In the genomic region with DNA sequence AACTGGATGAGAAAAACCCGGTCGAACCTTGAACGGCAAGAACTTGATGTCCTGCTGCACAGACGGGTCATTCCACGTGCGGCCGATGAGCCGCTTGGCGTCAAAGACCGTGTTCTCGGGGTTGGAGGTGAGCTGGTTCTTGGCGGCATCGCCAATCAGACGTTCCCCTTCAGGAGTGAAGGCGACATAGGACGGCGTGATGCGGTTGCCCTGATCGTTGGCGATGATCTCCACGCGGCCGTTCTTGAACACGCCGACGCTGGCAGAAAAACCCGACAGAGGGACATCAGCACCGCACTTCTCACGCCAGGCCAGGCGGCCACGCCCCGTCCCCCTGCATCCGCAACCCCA, we compare ENCODE assay signal across 1 cellular context.
TF ChIP-seq lines count a peak whose summit lies in the region.

No MANE protein-coding gene starts in this region.

TF ChIP-seq in GM12878, 131 proteins besides CTCF, POLR2A, EP300 and RAD21:
- no peak for TF ChIP-seq IKZF1 (conservative IDR thresholded peaks at IDR 0.05)
- TF ChIP-seq, protein P1, sequence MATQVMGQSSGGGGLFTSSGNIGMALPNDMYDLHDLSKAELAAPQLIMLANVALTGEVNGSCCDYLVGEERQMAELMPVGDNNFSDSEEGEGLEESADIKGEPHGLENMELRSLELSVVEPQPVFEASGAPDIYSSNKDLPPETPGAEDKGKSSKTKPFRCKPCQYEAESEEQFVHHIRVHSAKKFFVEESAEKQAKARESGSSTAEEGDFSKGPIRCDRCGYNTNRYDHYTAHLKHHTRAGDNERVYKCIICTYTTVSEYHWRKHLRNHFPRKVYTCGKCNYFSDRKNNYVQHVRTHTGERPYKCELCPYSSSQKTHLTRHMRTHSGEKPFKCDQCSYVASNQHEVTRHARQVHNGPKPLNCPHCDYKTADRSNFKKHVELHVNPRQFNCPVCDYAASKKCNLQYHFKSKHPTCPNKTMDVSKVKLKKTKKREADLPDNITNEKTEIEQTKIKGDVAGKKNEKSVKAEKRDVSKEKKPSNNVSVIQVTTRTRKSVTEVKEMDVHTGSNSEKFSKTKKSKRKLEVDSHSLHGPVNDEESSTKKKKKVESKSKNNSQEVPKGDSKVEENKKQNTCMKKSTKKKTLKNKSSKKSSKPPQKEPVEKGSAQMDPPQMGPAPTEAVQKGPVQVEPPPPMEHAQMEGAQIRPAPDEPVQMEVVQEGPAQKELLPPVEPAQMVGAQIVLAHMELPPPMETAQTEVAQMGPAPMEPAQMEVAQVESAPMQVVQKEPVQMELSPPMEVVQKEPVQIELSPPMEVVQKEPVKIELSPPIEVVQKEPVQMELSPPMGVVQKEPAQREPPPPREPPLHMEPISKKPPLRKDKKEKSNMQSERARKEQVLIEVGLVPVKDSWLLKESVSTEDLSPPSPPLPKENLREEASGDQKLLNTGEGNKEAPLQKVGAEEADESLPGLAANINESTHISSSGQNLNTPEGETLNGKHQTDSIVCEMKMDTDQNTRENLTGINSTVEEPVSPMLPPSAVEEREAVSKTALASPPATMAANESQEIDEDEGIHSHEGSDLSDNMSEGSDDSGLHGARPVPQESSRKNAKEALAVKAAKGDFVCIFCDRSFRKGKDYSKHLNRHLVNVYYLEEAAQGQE (IDR thresholded peaks at IDR 0.05; ENCODE audit: low read depth, low read length), result no peak
- no peak for TF ChIP-seq NR2C2 (IDR thresholded peaks at IDR 0.05; ENCODE audit: borderline replicate concordance, control insufficient read depth, insufficient read length, low read depth)
- TF ChIP-seq, protein P2, sequence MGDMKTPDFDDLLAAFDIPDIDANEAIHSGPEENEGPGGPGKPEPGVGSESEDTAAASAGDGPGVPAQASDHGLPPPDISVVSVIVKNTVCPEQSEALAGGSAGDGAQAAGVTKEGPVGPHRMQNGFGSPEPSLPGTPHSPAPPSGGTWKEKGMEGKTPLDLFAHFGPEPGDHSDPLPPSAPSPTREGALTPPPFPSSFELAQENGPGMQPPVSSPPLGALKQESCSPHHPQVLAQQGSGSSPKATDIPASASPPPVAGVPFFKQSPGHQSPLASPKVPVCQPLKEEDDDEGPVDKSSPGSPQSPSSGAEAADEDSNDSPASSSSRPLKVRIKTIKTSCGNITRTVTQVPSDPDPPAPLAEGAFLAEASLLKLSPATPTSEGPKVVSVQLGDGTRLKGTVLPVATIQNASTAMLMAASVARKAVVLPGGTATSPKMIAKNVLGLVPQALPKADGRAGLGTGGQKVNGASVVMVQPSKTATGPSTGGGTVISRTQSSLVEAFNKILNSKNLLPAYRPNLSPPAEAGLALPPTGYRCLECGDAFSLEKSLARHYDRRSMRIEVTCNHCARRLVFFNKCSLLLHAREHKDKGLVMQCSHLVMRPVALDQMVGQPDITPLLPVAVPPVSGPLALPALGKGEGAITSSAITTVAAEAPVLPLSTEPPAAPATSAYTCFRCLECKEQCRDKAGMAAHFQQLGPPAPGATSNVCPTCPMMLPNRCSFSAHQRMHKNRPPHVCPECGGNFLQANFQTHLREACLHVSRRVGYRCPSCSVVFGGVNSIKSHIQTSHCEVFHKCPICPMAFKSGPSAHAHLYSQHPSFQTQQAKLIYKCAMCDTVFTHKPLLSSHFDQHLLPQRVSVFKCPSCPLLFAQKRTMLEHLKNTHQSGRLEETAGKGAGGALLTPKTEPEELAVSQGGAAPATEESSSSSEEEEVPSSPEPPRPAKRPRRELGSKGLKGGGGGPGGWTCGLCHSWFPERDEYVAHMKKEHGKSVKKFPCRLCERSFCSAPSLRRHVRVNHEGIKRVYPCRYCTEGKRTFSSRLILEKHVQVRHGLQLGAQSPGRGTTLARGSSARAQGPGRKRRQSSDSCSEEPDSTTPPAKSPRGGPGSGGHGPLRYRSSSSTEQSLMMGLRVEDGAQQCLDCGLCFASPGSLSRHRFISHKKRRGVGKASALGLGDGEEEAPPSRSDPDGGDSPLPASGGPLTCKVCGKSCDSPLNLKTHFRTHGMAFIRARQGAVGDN (IDR thresholded peaks at IDR 0.05), result no peak
- TF ChIP-seq MXI1 (IDR thresholded peaks at IDR 0.05; ENCODE audit: low read depth, low read length), result peak; percentile 56
- TF ChIP-seq BHLHE40 (IDR thresholded peaks at IDR 0.05; ENCODE audit: borderline replicate concordance in 1 of 2, low read depth in 2 of 2, low read length in 1 of 2), result 0 out of 4 replicates have a peak, but pooled peaks of 1 of the 2 experiments have one; percentile 7
- TF ChIP-seq MTA2 (IDR thresholded peaks at IDR 0.05; ENCODE audit: low read depth), result no peak
- TF ChIP-seq SMARCA5 (IDR thresholded peaks at IDR 0.05), result 0 out of 2 replicates have a peak, but pooled peaks have one; percentile 84
